In the genomic region with DNA sequence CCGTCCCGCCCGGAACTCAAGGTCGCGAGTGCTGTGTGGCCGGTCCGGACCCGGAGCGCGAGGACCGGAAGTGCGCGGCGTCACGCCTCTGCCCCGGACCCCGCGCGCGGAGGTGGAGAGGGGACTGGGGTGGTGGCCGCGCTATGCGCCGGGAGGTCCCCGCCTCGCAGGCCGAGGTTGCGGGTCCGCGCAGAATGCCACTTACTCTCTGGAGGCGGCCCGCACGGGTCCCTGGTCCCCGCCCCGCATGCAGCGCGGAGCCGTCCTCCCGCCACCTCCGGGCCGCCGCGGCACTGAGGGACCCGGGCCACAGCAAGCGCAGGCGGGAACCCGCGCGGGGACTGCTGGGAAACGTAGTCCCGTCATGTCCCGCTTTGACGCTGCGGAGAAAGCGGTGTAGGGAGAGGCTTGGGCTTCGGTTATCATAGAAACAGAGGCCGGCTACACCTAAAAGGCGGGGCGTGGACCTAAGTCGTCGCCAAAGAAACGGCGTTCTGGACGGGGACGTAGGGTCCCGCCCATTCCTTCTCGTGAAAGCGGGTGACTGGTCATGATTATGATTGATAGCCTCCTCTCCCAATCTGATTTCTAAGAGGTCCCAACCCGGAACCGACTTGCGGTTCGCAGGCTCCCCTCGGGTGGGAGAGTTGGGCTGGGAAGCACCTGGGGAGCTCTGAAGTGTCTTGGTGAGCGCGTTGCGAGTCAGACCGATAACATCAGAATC, we compare ENCODE assay signal across 1 cellular context.
TF ChIP-seq lines count a peak whose summit lies in the region.

A gene (minus strand): TSS at position 295 of the 724 bp plus-strand sequence. CDS start 11,698 bp downstream, outside the sequence.

TF ChIP-seq in HepG2, 621 proteins besides CTCF, POLR2A, EP300 and RAD21 (continued from another document and continues in another):
- TF ChIP-seq, protein P1, sequence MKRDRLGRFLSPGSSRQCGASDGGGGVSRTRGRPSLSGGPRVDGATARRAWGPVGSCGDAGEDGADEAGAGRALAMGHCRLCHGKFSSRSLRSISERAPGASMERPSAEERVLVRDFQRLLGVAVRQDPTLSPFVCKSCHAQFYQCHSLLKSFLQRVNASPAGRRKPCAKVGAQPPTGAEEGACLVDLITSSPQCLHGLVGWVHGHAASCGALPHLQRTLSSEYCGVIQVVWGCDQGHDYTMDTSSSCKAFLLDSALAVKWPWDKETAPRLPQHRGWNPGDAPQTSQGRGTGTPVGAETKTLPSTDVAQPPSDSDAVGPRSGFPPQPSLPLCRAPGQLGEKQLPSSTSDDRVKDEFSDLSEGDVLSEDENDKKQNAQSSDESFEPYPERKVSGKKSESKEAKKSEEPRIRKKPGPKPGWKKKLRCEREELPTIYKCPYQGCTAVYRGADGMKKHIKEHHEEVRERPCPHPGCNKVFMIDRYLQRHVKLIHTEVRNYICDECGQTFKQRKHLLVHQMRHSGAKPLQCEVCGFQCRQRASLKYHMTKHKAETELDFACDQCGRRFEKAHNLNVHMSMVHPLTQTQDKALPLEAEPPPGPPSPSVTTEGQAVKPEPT (CRISPR knock-in tag; IDR thresholded peaks at IDR 0.05; ENCODE audit: low read depth), result peak; percentile 91
- TF ChIP-seq, protein P2, sequence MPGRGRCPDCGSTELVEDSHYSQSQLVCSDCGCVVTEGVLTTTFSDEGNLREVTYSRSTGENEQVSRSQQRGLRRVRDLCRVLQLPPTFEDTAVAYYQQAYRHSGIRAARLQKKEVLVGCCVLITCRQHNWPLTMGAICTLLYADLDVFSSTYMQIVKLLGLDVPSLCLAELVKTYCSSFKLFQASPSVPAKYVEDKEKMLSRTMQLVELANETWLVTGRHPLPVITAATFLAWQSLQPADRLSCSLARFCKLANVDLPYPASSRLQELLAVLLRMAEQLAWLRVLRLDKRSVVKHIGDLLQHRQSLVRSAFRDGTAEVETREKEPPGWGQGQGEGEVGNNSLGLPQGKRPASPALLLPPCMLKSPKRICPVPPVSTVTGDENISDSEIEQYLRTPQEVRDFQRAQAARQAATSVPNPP (CRISPR knock-in tag; IDR thresholded peaks at IDR 0.05), result 0 out of 2 replicates have a peak, but pooled peaks have one; percentile 37
- TF ChIP-seq, protein P3, sequence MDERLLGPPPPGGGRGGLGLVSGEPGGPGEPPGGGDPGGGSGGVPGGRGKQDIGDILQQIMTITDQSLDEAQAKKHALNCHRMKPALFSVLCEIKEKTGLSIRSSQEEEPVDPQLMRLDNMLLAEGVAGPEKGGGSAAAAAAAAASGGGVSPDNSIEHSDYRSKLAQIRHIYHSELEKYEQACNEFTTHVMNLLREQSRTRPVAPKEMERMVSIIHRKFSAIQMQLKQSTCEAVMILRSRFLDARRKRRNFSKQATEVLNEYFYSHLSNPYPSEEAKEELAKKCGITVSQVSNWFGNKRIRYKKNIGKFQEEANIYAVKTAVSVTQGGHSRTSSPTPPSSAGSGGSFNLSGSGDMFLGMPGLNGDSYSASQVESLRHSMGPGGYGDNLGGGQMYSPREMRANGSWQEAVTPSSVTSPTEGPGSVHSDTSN (CRISPR knock-in tag; IDR thresholded peaks at IDR 0.05), result peak; percentile 95
- TF ChIP-seq SALL2 (CRISPR knock-in tag; IDR thresholded peaks at IDR 0.05), result peak; percentile 95
- peak; percentile 96 for TF ChIP-seq CBFB (CRISPR knock-in tag; IDR thresholded peaks at IDR 0.05)
- TF ChIP-seq FIP1L1 (IDR thresholded peaks at IDR 0.05; ENCODE audit: borderline replicate concordance, insufficient read depth, low read depth, low read length), result no peak
- TF ChIP-seq ZNF747 (CRISPR knock-in tag; IDR thresholded peaks at IDR 0.05; ENCODE audit: borderline replicate concordance), result no peak; the same call in 1 of the 2 replicates
- no peak for TF ChIP-seq CBX2 (IDR thresholded peaks at IDR 0.05; ENCODE audit: low read depth, low read length)
- TF ChIP-seq CBX2 (CRISPR knock-in tag; IDR thresholded peaks at IDR 0.05; ENCODE audit: low read depth), result peak; percentile 71; the same call in 1 of the 2 replicates
- TF ChIP-seq, protein P4, sequence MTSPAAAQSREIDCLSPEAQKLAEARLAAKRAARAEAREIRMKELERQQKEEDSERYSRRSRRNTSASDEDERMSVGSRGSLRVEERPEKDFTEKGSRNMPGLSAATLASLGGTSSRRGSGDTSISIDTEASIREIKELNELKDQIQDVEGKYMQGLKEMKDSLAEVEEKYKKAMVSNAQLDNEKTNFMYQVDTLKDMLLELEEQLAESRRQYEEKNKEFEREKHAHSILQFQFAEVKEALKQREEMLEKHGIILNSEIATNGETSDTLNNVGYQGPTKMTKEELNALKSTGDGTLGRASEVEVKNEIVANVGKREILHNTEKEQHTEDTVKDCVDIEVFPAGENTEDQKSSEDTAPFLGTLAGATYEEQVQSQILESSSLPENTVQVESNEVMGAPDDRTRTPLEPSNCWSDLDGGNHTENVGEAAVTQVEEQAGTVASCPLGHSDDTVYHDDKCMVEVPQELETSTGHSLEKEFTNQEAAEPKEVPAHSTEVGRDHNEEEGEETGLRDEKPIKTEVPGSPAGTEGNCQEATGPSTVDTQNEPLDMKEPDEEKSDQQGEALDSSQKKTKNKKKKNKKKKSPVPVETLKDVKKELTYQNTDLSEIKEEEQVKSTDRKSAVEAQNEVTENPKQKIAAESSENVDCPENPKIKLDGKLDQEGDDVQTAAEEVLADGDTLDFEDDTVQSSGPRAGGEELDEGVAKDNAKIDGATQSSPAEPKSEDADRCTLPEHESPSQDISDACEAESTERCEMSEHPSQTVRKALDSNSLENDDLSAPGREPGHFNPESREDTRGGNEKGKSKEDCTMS (CRISPR knock-in tag; conservative IDR thresholded peaks at IDR 0.05), result no peak
- TF ChIP-seq HNRNPUL1 (IDR thresholded peaks at IDR 0.05; ENCODE audit: low read depth, low read length), result 0 out of 2 replicates have a peak, but pooled peaks have one; percentile 80
- TF ChIP-seq, protein P5, sequence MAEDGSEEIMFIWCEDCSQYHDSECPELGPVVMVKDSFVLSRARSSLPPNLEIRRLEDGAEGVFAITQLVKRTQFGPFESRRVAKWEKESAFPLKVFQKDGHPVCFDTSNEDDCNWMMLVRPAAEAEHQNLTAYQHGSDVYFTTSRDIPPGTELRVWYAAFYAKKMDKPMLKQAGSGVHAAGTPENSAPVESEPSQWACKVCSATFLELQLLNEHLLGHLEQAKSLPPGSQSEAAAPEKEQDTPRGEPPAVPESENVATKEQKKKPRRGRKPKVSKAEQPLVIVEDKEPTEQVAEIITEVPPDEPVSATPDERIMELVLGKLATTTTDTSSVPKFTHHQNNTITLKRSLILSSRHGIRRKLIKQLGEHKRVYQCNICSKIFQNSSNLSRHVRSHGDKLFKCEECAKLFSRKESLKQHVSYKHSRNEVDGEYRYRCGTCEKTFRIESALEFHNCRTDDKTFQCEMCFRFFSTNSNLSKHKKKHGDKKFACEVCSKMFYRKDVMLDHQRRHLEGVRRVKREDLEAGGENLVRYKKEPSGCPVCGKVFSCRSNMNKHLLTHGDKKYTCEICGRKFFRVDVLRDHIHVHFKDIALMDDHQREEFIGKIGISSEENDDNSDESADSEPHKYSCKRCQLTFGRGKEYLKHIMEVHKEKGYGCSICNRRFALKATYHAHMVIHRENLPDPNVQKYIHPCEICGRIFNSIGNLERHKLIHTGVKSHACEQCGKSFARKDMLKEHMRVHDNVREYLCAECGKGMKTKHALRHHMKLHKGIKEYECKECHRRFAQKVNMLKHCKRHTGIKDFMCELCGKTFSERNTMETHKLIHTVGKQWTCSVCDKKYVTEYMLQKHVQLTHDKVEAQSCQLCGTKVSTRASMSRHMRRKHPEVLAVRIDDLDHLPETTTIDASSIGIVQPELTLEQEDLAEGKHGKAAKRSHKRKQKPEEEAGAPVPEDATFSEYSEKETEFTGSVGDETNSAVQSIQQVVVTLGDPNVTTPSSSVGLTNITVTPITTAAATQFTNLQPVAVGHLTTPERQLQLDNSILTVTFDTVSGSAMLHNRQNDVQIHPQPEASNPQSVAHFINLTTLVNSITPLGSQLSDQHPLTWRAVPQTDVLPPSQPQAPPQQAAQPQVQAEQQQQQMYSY (CRISPR knock-in tag; IDR thresholded peaks at IDR 0.05), result peak; percentile 90
- peak; percentile 75; the same call in 1 of the 2 replicates for TF ChIP-seq ZSCAN9 (CRISPR knock-in tag; IDR thresholded peaks at IDR 0.05; ENCODE audit: borderline replicate concordance)
- peak; percentile 68; the same call in 1 of the 2 replicates for TF ChIP-seq ZNF766 (CRISPR knock-in tag; IDR thresholded peaks at IDR 0.05; ENCODE audit: borderline replicate concordance)
- no peak for TF ChIP-seq FOXA1 (IDR thresholded peaks at IDR 0.05)
- TF ChIP-seq FOXA1 (CRISPR knock-in tag; IDR thresholded peaks at IDR 0.05), result peak; percentile 57; the same call in 1 of the 2 replicates
- peak; percentile 93 for TF ChIP-seq ZNF891 (CRISPR knock-in tag; IDR thresholded peaks at IDR 0.05)
- TF ChIP-seq RFXANK (CRISPR knock-in tag; IDR thresholded peaks at IDR 0.05), result peak; percentile 93
- TF ChIP-seq ZFAT (CRISPR knock-in tag; conservative IDR thresholded peaks at IDR 0.05), result no peak
- TF ChIP-seq GZF1 (CRISPR knock-in tag; IDR thresholded peaks at IDR 0.05), result no peak
- TF ChIP-seq, protein P6, sequence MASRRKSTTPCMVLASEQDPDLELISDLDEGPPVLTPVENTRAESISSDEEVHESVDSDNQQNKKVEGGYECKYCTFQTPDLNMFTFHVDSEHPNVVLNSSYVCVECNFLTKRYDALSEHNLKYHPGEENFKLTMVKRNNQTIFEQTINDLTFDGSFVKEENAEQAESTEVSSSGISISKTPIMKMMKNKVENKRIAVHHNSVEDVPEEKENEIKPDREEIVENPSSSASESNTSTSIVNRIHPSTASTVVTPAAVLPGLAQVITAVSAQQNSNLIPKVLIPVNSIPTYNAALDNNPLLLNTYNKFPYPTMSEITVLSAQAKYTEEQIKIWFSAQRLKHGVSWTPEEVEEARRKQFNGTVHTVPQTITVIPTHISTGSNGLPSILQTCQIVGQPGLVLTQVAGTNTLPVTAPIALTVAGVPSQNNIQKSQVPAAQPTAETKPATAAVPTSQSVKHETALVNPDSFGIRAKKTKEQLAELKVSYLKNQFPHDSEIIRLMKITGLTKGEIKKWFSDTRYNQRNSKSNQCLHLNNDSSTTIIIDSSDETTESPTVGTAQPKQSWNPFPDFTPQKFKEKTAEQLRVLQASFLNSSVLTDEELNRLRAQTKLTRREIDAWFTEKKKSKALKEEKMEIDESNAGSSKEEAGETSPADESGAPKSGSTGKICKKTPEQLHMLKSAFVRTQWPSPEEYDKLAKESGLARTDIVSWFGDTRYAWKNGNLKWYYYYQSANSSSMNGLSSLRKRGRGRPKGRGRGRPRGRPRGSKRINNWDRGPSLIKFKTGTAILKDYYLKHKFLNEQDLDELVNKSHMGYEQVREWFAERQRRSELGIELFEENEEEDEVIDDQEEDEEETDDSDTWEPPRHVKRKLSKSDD (CRISPR knock-in tag; IDR thresholded peaks at IDR 0.05; ENCODE audit: low read depth), result no peak; the same call in 1 of the 2 replicates
- 0 out of 2 replicates have a peak, but pooled peaks have one; percentile 55 for TF ChIP-seq ZNF30 (CRISPR knock-in tag; IDR thresholded peaks at IDR 0.05)
- TF ChIP-seq KLF12 (CRISPR knock-in tag; IDR thresholded peaks at IDR 0.05; ENCODE audit: borderline replicate concordance), result no peak
- TF ChIP-seq, protein P7, sequence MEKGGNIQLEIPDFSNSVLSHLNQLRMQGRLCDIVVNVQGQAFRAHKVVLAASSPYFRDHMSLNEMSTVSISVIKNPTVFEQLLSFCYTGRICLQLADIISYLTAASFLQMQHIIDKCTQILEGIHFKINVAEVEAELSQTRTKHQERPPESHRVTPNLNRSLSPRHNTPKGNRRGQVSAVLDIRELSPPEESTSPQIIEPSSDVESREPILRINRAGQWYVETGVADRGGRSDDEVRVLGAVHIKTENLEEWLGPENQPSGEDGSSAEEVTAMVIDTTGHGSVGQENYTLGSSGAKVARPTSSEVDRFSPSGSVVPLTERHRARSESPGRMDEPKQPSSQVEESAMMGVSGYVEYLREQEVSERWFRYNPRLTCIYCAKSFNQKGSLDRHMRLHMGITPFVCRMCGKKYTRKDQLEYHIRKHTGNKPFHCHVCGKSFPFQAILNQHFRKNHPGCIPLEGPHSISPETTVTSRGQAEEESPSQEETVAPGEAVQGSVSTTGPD (CRISPR knock-in tag; IDR thresholded peaks at IDR 0.05), result no peak
- TF ChIP-seq ZNF207 (IDR thresholded peaks at IDR 0.05; ENCODE audit: borderline replicate concordance), result no peak
- no peak for TF ChIP-seq TCF12 (IDR thresholded peaks at IDR 0.05)
- peak; percentile 95 for TF ChIP-seq TCF12 (CRISPR knock-in tag; IDR thresholded peaks at IDR 0.05)
- no peak for TF ChIP-seq NFRKB (IDR thresholded peaks at IDR 0.05)
- TF ChIP-seq PHF20 (CRISPR knock-in tag; IDR thresholded peaks at IDR 0.05), result peak; percentile 96
- TF ChIP-seq NFIC (IDR thresholded peaks at IDR 0.05; ENCODE audit: low read length), result no peak
- no peak for TF ChIP-seq MAFK (conservative IDR thresholded peaks at IDR 0.05 in 1 of 2, IDR thresholded peaks at IDR 0.05 in 1 of 2; ENCODE audit: low read length in 2 of 2)
- TF ChIP-seq MEIS2 (CRISPR knock-in tag; IDR thresholded peaks at IDR 0.05), result peak; percentile 75
- TF ChIP-seq KMT2A (CRISPR knock-in tag; IDR thresholded peaks at IDR 0.05), result peak; percentile 88
- peak; percentile 85; the same call in 1 of the 2 replicates for TF ChIP-seq ZNF451 (CRISPR knock-in tag; IDR thresholded peaks at IDR 0.05)
- TF ChIP-seq, protein P8, sequence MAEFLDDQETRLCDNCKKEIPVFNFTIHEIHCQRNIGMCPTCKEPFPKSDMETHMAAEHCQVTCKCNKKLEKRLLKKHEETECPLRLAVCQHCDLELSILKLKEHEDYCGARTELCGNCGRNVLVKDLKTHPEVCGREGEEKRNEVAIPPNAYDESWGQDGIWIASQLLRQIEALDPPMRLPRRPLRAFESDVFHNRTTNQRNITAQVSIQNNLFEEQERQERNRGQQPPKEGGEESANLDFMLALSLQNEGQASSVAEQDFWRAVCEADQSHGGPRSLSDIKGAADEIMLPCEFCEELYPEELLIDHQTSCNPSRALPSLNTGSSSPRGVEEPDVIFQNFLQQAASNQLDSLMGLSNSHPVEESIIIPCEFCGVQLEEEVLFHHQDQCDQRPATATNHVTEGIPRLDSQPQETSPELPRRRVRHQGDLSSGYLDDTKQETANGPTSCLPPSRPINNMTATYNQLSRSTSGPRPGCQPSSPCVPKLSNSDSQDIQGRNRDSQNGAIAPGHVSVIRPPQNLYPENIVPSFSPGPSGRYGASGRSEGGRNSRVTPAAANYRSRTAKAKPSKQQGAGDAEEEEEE (CRISPR knock-in tag; IDR thresholded peaks at IDR 0.05; ENCODE audit: borderline replicate concordance), result peak; percentile 92; the same call in 1 of the 2 replicates
- TF ChIP-seq ZFP1 (CRISPR knock-in tag; IDR thresholded peaks at IDR 0.05), result peak; percentile 52
- TF ChIP-seq U2AF1 (optimal IDR thresholded peaks at IDR 0.05; ENCODE audit: low read depth, low read length), result no peak
- peak; percentile 84; the same call in 1 of the 2 replicates for TF ChIP-seq TBX3 (IDR thresholded peaks at IDR 0.05; ENCODE audit: borderline replicate concordance)
- TF ChIP-seq HNRNPH1 (optimal IDR thresholded peaks at IDR 0.05; ENCODE audit: low read depth, low read length), result no peak
- no peak for TF ChIP-seq HDAC6 (IDR thresholded peaks at IDR 0.05; ENCODE audit: low read depth, low read length)
- peak; percentile 91; the same call in 1 of the 2 replicates for TF ChIP-seq MAZ (IDR thresholded peaks at IDR 0.05; ENCODE audit: borderline replicate concordance, low read depth, low read length)
- peak; percentile 89; the same call in 1 of the 2 replicates for TF ChIP-seq MAZ (CRISPR knock-in tag; IDR thresholded peaks at IDR 0.05; ENCODE audit: low read depth)
- no peak for TF ChIP-seq TEAD2 (CRISPR knock-in tag; IDR thresholded peaks at IDR 0.05)
- peak; percentile 82; the same call in 1 of the 2 replicates for TF ChIP-seq GFI1 (CRISPR knock-in tag; IDR thresholded peaks at IDR 0.05; ENCODE audit: borderline replicate concordance)
- peak; percentile 42; the same call in 1 of the 2 replicates for TF ChIP-seq RARA (CRISPR knock-in tag; IDR thresholded peaks at IDR 0.05)
- no peak for TF ChIP-seq ATM (IDR thresholded peaks at IDR 0.05; ENCODE audit: borderline replicate concordance)
- 0 out of 2 replicates have a peak, but pooled peaks have one; percentile 64 for TF ChIP-seq ZNF343 (CRISPR knock-in tag; IDR thresholded peaks at IDR 0.05)
